In genomic region chr11:65832231-65832630, GRCh38 we compare ENCODE assay signal across 9 cellular contexts. TPM values are rescaled to one million over a fixed set of nuclear protein-coding genes. Genes with fewer than 3 reads are reported as not detected.
"Had no signal": no experiment of that assay in that cellular context is flagged by ENCODE, and none has a peak within 500 bp of the region (broad histone marks: within the 10 kb centered on the region; RNA-seq: fewer than 3 reads in every experiment).

No MANE protein-coding gene starts in this region.

RNA-seq across cellular contexts. Expression of gene SNX32, which starts 1.5 kb away (rescaled TPM):
- total RNA-seq: left cardiac atrium, mesenteric fat pad, upper lobe of right lung had no signal

RNA-seq across cellular contexts. Expression of gene OVOL1, which starts 45.4 kb away (rescaled TPM):
- total RNA-seq: activated CD4-positive, alpha-beta memory T cell treated with anti-CD3 and anti-CD28 coated beads for 36 hours; cardiac septum; heart right ventricle; left cardiac atrium; mesenteric fat pad; sciatic nerve; SK-MEL-5 had no signal
- polyA plus RNA-seq: heart right ventricle, ovary had no signal
